Comparison of ENCODE assay signal across 8 cellular contexts in genomic region chr7:66076459-66077329, GRCh38. TPM values are rescaled to one million over a fixed set of nuclear protein-coding genes. Genes with fewer than 3 reads are reported as not detected.
A peak's percentile ranks its signal among the peaks of the same experiment; 100 is the strongest.
DNase-seq lines count a peak whose midpoint lies in the region; TF ChIP-seq lines count a peak whose summit lies in the region.

No MANE protein-coding gene starts in this region.

- intact Hi-C loops in head of caudate nucleus (cut with DNase I): no loop called here

- peak overlapping the region; percentile 67 to 86 (median 78) for H3K27ac Mint-ChIP-seq in IgD-negative memory B cell

- H3K4me3 Mint-ChIP-seq in IgD-negative memory B cell: peak overlapping the region; percentile 85 to 95 (median 92)

- no peak overlapping the region for H3K27ac ChIP-seq in brain microvascular endothelial cell

- in situ Hi-C loops in brain microvascular endothelial cell (cut with HindIII; ENCODE audit: low pct_ligation_motif_present, low sequenced_read_pairs): no loop called here

- H3K4me1 Mint-ChIP-seq in IgD-negative memory B cell: peaks cover 11 to 15% (median 15%) of the 10 kb centered on the region in 3 donors

- H3K36me3 Mint-ChIP-seq in IgD-negative memory B cell: no peaks in the 10 kb centered on the region

- H3K27me3 Mint-ChIP-seq in IgD-negative memory B cell: no peaks in the 10 kb centered on the region

- DNase-seq in AG09309 (ENCODE audit: low read depth) (no peak), brain microvascular endothelial cell (no peak), mucosa of gallbladder (ENCODE audit: low spot score) (peak; percentile 70), NCI-H1436 treated with DMSO at 0.1 percent for 48 hours (lab: John Stamatoyannopoulos, UW) (no peak), head of caudate nucleus (no peak), DMS79 (lab: John Stamatoyannopoulos, UW) (no peak)
- DNase-seq in activated CD4-positive, CD25-positive, alpha-beta regulatory T cell treated with anti-CD3 and anti-CD28 coated beads, Interleukin-2, amount 50 U/mL, for 72 hours: no peak

- H3K4me3 ChIP-seq in AG09309 (ENCODE audit: control insufficient read depth, low read depth, low read length): peak overlapping the region; percentile 87
- peak overlapping the region; percentile 90 for H3K4me3 ChIP-seq in brain microvascular endothelial cell (ENCODE audit: low read depth, low read length)

- TF ChIP-seq CTCF in AG09309 (IDR thresholded peaks at IDR 0.05; ENCODE audit: control insufficient read depth, insufficient read depth, low read depth, low read length, missing control alignments) (no peak), brain microvascular endothelial cell (IDR thresholded peaks at IDR 0.05; ENCODE audit: low read depth, low read length, missing control alignments) (no peak)

- H3K36me3 ChIP-seq in brain microvascular endothelial cell (replicated peaks): no peaks in the 10 kb centered on the region

- H3K27me3 ChIP-seq in brain microvascular endothelial cell (replicated peaks): no peaks in the 10 kb centered on the region

- no peaks in the 10 kb centered on the region for H3K9me3 Mint-ChIP-seq in IgD-negative memory B cell

RNA-seq across cellular contexts. Expression of gene ASL, which starts 1.1 kb away (rescaled TPM):
- polyA plus RNA-seq in IgD-negative memory B cell: 21.8 TPM
- 138 TPM for total RNA-seq in mucosa of gallbladder

RNA-seq across cellular contexts. Expression of gene CRCP, which starts 38.0 kb away (rescaled TPM):
- 51.2 TPM for polyA plus RNA-seq in IgD-negative memory B cell
- 30.4 TPM for total RNA-seq in mucosa of gallbladder
